1 cellular context compared by ENCODE assay signal in genomic region chr3:142929109-142929508, GRCh38.
TF ChIP-seq lines count a peak whose summit lies in the region.

No MANE protein-coding gene starts in this region.

TF ChIP-seq in WTC11, 78 proteins besides CTCF, POLR2A, EP300 and RAD21 (continued from another document):
- no peak for TF ChIP-seq PREB (CRISPR knock-in tag; IDR thresholded peaks at IDR 0.05; ENCODE audit: borderline replicate concordance)
- no peak for TF ChIP-seq TP53 (CRISPR knock-in tag; IDR thresholded peaks at IDR 0.05)
- TF ChIP-seq ZNF263 (CRISPR knock-in tag; IDR thresholded peaks at IDR 0.05; ENCODE audit: low read depth) = no peak
